ENCODE assay signal across 8 cellular contexts in genomic region chr1:7218210-7218832, GRCh38.
A peak's percentile ranks its signal among the peaks of the same experiment; 100 is the strongest.
DNase-seq lines count a peak whose midpoint lies in the region; ATAC-seq and TF ChIP-seq lines count a peak whose summit lies in the region.

No MANE protein-coding gene starts in this region.

- H3K27ac Mint-ChIP-seq in type B pancreatic cell: no peak overlapping the region

- peak; percentile 86 for TF ChIP-seq CTCF in type B pancreatic cell (conservative IDR thresholded peaks at IDR 0.05)

- no peak for ATAC-seq in HG03469 (IDR thresholded peaks at IDR 0.05; ENCODE audit: unreplicated experiment)

- H3K36me3 Mint-ChIP-seq in type B pancreatic cell: no peaks in the 10 kb centered on the region

- peaks cover 8% of the 10 kb centered on the region for H3K27me3 Mint-ChIP-seq in type B pancreatic cell

- DNase-seq in COLO829 (ENCODE audit: low spot score) (peak; percentile 56), H4 (ENCODE audit: low spot score) (peak; percentile 22), NCI-H510A (lab: John Stamatoyannopoulos, UW) (peak; percentile 44), astrocyte of the hippocampus (ENCODE audit: low read depth, low spot score) (peak; percentile 64), kidney glomerular epithelial cell (lab: John Stamatoyannopoulos, UW) (peak; percentile 24), type B pancreatic cell (ENCODE audit: extremely low spot score, unreplicated experiment) (no peak), ureter (ENCODE audit: low spot score) (no peak)

- H3K9me3 Mint-ChIP-seq in type B pancreatic cell: no peaks in the 10 kb centered on the region

- no peak overlapping the region for H3K4me3 Mint-ChIP-seq in type B pancreatic cell

- H3K4me1 Mint-ChIP-seq in type B pancreatic cell (ENCODE audit: unreplicated experiment): no peaks in the 10 kb centered on the region

Comparison
In these comparisons a context has a peak if more than half of its experiments do, and no peak if none do; other contexts are left out.
1. DNase-seq: peak in COLO829 (single experiment), H4 (single experiment), NCI-H510A (single experiment), astrocyte of the hippocampus (single experiment) and kidney glomerular epithelial cell (single experiment); none in type B pancreatic cell (single experiment) and ureter (single experiment).